33 cellular contexts compared by ENCODE assay signal in the genomic region with DNA sequence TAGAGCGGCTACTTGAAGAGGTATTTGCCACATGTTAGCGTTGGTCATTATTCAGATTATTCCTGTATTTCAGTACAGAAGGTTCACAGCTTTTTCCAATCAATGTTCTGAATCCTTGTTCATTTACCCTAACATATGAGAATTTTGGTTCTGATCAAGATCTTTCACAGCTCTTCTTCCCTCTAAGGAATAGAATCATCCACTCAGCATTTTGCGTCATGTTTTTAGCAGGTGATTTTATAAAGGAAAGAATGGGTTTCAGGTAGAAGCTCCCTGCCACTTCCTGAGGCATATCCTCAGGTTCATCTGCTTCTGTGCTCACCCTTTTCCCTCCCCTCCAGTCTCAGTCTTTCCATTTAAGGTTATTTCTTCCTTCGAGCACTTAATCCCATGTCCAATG.
"Had no signal": no experiment of that assay in that cellular context is flagged by ENCODE, and none has a peak within 500 bp of the region (broad histone marks: within the 10 kb centered on the region; RNA-seq: fewer than 3 reads in every experiment).

No MANE protein-coding gene starts in this region.

- H3K9me3 Mint-ChIP-seq: activated CD4-positive, alpha-beta T cell treated with anti-CD3 and anti-CD28 coated beads, Interleukin-2, amount 10 ng/mL, durations not matched to agents 24 days and 14 days; activated CD8-positive, alpha-beta T cell treated with anti-CD3 and anti-CD28 coated beads for 36 hours; activated T-helper 17 cell treated with anti-CD3 and anti-CD28 coated beads, Interleukin-2, amount 50 U/mL, for 72 hours had no signal

- H3K27ac ChIP-seq: brain microvascular endothelial cell, colonic mucosa, SJCRH30, SK-N-MC had no signal

- H3K9me3 ChIP-seq: colonic mucosa, SJCRH30 had no signal

- ATAC-seq: activated CD8-positive, alpha-beta T cell treated with anti-CD3 and anti-CD28 coated beads for 36 hours; activated T-helper 17 cell treated with anti-CD3 and anti-CD28 coated beads, Interleukin-2, amount 50 U/mL, for 72 hours; Panc1 had no signal

- H3K27ac Mint-ChIP-seq: activated CD4-positive, alpha-beta T cell treated with anti-CD3 and anti-CD28 coated beads, Interleukin-2, amount 10 ng/mL, durations not matched to agents 24 days and 14 days; activated CD8-positive, alpha-beta T cell treated with anti-CD3 and anti-CD28 coated beads for 36 hours; activated naive CD8-positive, alpha-beta T cell treated with anti-CD3 and anti-CD28 coated beads for 36 hours; activated T-cell treated with anti-CD3 and anti-CD28 coated beads, Interleukin-2, amount 50 U/mL, for 72 hours; activated T-helper 17 cell treated with anti-CD3 and anti-CD28 coated beads, Interleukin-2, amount 50 U/mL, for 72 hours had no signal

- H3K36me3 Mint-ChIP-seq: activated naive CD8-positive, alpha-beta T cell treated with anti-CD3 and anti-CD28 coated beads for 36 hours had no signal

- H3K4me3 Mint-ChIP-seq: activated CD4-positive, alpha-beta T cell treated with anti-CD3 and anti-CD28 coated beads, Interleukin-2, amount 10 ng/mL, durations not matched to agents 24 days and 14 days; activated CD8-positive, alpha-beta T cell treated with anti-CD3 and anti-CD28 coated beads for 36 hours; activated naive CD8-positive, alpha-beta T cell treated with anti-CD3 and anti-CD28 coated beads for 36 hours; activated T-cell treated with anti-CD3 and anti-CD28 coated beads, Interleukin-2, amount 50 U/mL, for 72 hours; activated T-helper 17 cell treated with anti-CD3 and anti-CD28 coated beads, Interleukin-2, amount 50 U/mL, for 72 hours had no signal

- H3K4me3 ChIP-seq: colonic mucosa, SJCRH30, SK-N-MC had no signal

- H3K4me1 Mint-ChIP-seq: activated T-helper 17 cell treated with anti-CD3 and anti-CD28 coated beads, Interleukin-2, amount 50 U/mL, for 72 hours had no signal

- H3K4me1 ChIP-seq: colonic mucosa, SJCRH30 had no signal

- H3K36me3 ChIP-seq: brain microvascular endothelial cell, colonic mucosa, SJCRH30 had no signal

- DNase-seq: activated CD4-positive, alpha-beta T cell treated with anti-CD3 and anti-CD28 coated beads, Interleukin-2, amount 10 ng/mL, durations not matched to agents 24 days and 14 days; activated CD4-positive, alpha-beta T cell treated with anti-CD3 and anti-CD28 coated beads, Interleukin-2, amount 50 U/mL, for 4 hours; activated CD8-positive, alpha-beta T cell treated with anti-CD3 and anti-CD28 coated beads for 36 hours; activated effector memory CD4-positive, alpha-beta T cell treated with anti-CD3 and anti-CD28 coated beads, Interleukin-2, amount 50 U/mL, for 16 hours; activated naive CD4-positive, alpha-beta T cell; activated naive CD4-positive, alpha-beta T cell treated with anti-CD3 and anti-CD28 coated beads, Interleukin-2, amount 50 U/mL, for 16 hours; activated naive CD8-positive, alpha-beta T cell treated with anti-CD3 and anti-CD28 coated beads for 36 hours; activated T-cell treated with anti-CD3 and anti-CD28 coated beads, Interleukin-2, amount 50 U/mL, for 1 hour; activated T-cell treated with anti-CD3 and anti-CD28 coated beads, Interleukin-2, amount 50 U/mL, for 72 hours; amniotic stem cell; aorta; brain microvascular endothelial cell; central memory CD4-positive, alpha-beta T cell; colonic mucosa; Karpas-422; NCI-H1048; NCI-H1105 treated with DMSO at 0.1 percent for 48 hours; NCI-H1436; NCI-H1694 treated with DMSO at 0.1 percent for 48 hours; NCI-H2029 treated with DMSO at 0.1 percent for 48 hours; NCI-H2107; NCI-H2171; NCI-H510A; NCI-H526; NCI-H748 treated with DMSO at 0.1 percent for 48 hours; SHP77; SJCRH30; SW 1271; T-helper 1 cell; T-helper 9 cell had no signal

- H3K27me3 ChIP-seq: brain microvascular endothelial cell, colonic mucosa, SJCRH30 had no signal

- H3K27me3 Mint-ChIP-seq: activated CD4-positive, alpha-beta T cell treated with anti-CD3 and anti-CD28 coated beads, Interleukin-2, amount 10 ng/mL, durations not matched to agents 24 days and 14 days; activated CD8-positive, alpha-beta T cell treated with anti-CD3 and anti-CD28 coated beads for 36 hours had no signal
